ENCODE assay signal across 30 cellular contexts in the genomic region with DNA sequence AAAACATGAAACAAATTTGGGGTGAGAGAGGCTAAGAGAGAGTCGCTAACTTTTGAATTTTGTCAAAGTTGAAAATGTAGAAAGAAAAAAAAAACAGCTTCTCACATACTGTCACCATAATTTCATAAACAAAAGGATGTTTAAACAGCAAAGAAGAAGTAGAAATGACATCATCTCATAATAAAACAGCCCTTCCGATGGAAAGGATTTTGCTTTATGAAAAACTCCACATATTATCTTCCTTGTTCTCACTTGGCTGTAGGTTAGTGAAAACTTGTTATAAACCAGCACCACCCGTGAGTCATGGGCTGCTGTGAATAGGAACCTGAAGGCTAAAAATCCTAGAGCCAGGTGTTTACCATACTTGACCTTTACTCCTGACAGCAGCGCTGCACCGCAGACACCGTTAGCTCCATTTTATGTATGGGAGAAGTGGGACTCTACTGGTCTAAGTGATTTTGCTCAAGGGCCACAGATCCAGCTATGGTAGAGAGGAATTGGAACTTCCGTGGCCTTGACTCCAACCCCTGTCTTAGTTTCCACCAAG.
"Had no signal": no experiment of that assay in that cellular context is flagged by ENCODE, and none has a peak within 500 bp of the region (broad histone marks: within the 10 kb centered on the region; RNA-seq: fewer than 3 reads in every experiment).

No MANE protein-coding gene starts in this region.

- H3K4me1 Mint-ChIP-seq: immature natural killer cell had no signal

- ATAC-seq: activated CD4-positive, CD25-positive, alpha-beta regulatory T cell treated with anti-CD3 and anti-CD28 coated beads, Interleukin-2, amount 50 U/mL, for 24 hours; foreskin keratinocyte; heart left ventricle; left colon; T-helper 17 cell had no signal

- H3K36me3 ChIP-seq: breast epithelium, esophagus muscularis mucosa, heart left ventricle, right atrium auricular region, suprapubic skin, tibial artery, WERI-Rb-1 had no signal

- DNase-seq: activated CD4-positive, alpha-beta T cell treated with anti-CD3 and anti-CD28 coated beads for 48 hours; activated CD4-positive, alpha-beta T cell treated with anti-CD3 and anti-CD28 coated beads, Interleukin-2, amount 50 U/mL, for 48 hours; activated CD8-positive, alpha-beta memory T cell treated with anti-CD3 and anti-CD28 coated beads for 24 hours; activated gamma-delta T cell; activated naive CD4-positive, alpha-beta T cell treated with anti-CD3 and anti-CD28 coated beads, Interleukin-2, amount 50 U/mL, for 16 hours; amniotic stem cell; central memory CD4-positive, alpha-beta T cell; endodermal cell; foreskin keratinocyte; heart left ventricle; hypothalamus; immature natural killer cell; kidney; left colon; mammary epithelial cell; nucleus accumbens; stimulated activated CD4-positive, alpha-beta T cell treated with anti-CD3 and anti-CD28 coated beads, Interleukin-15, amount 100 ng/mL, for 24 hours; stimulated activated CD4-positive, alpha-beta T cell treated with anti-CD3 and anti-CD28 coated beads, Interleukin-2, amount 100 ng/mL, for 24 hours; stimulated activated naive CD4-positive, alpha-beta T cell; T-helper 17 cell; T1000; tibial artery; WERI-Rb-1 had no signal

- H3K4me1 ChIP-seq: breast epithelium, foreskin keratinocyte, heart left ventricle, parathyroid adenoma, right atrium auricular region, suprapubic skin, tibial artery had no signal

- H3K27ac ChIP-seq: breast epithelium, esophagus muscularis mucosa, foreskin keratinocyte, heart left ventricle, parathyroid adenoma, right atrium auricular region, suprapubic skin, tibial artery, WERI-Rb-1 had no signal

- H3K36me3 Mint-ChIP-seq: immature natural killer cell had no signal

- H3K4me3 Mint-ChIP-seq: dendritic cell treated with granulocyte-macrophage colony-stimulating factor and Interleukin-4, amounts not matched to agents 40 ng/mL and 50 ng/mL, for 4 days; endodermal cell; immature natural killer cell; T-helper 17 cell had no signal

- H3K27ac Mint-ChIP-seq: dendritic cell treated with granulocyte-macrophage colony-stimulating factor and Interleukin-4, amounts not matched to agents 40 ng/mL and 50 ng/mL, for 4 days; endodermal cell; immature natural killer cell; T-helper 17 cell had no signal

- H3K79me2 ChIP-seq: parathyroid adenoma had no signal

- H3K9me3 Mint-ChIP-seq: dendritic cell treated with granulocyte-macrophage colony-stimulating factor and Interleukin-4, amounts not matched to agents 40 ng/mL and 50 ng/mL, for 4 days; endodermal cell; immature natural killer cell had no signal

- H2AFZ ChIP-seq: parathyroid adenoma had no signal

- H3K4me3 ChIP-seq: breast epithelium, esophagus muscularis mucosa, heart left ventricle, right atrium auricular region, suprapubic skin, tibial artery had no signal

- H3K9me3 ChIP-seq: breast epithelium, esophagus muscularis mucosa, heart left ventricle, right atrium auricular region, suprapubic skin, tibial artery had no signal
